1 cellular context compared by ENCODE assay signal in the genomic region with DNA sequence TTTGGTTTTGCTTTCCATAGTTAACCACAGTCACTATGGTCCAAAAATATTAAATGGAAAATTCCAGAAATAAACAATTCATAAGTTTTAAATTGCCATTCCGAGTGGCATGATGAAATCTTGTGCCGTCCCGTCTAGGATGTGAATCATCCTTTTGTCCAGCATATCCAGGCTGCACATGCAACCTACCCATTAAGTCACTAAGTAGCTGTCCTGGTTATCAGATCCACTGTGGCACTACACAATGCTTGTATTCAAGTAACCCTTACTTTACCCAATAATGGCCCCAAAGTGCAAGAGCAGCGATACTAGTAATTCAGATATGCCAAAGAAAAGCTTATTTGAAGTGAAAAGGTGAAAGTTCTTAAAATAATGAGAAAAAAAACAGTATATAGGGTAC.
A peak's percentile ranks its signal among the peaks of the same experiment; 100 is the strongest.
TF ChIP-seq lines count a peak whose summit lies in the region.

No MANE protein-coding gene starts in this region.

TF ChIP-seq in HepG2, 621 proteins besides CTCF, POLR2A, EP300 and RAD21 (continued from another document and continues in another):
- TF ChIP-seq GATAD1 (CRISPR knock-in tag; IDR thresholded peaks at IDR 0.05), result no peak
- TF ChIP-seq, protein P1, sequence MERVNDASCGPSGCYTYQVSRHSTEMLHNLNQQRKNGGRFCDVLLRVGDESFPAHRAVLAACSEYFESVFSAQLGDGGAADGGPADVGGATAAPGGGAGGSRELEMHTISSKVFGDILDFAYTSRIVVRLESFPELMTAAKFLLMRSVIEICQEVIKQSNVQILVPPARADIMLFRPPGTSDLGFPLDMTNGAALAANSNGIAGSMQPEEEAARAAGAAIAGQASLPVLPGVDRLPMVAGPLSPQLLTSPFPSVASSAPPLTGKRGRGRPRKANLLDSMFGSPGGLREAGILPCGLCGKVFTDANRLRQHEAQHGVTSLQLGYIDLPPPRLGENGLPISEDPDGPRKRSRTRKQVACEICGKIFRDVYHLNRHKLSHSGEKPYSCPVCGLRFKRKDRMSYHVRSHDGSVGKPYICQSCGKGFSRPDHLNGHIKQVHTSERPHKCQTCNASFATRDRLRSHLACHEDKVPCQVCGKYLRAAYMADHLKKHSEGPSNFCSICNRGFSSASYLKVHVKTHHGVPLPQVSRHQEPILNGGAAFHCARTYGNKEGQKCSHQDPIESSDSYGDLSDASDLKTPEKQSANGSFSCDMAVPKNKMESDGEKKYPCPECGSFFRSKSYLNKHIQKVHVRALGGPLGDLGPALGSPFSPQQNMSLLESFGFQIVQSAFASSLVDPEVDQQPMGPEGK (CRISPR knock-in tag; IDR thresholded peaks at IDR 0.05), result peak; percentile 26; the same call in 1 of the 2 replicates
- TF ChIP-seq SAP130 (CRISPR knock-in tag; IDR thresholded peaks at IDR 0.05; ENCODE audit: low read depth), result peak; percentile 48; the same call in 1 of the 2 replicates
- TF ChIP-seq, protein P2, sequence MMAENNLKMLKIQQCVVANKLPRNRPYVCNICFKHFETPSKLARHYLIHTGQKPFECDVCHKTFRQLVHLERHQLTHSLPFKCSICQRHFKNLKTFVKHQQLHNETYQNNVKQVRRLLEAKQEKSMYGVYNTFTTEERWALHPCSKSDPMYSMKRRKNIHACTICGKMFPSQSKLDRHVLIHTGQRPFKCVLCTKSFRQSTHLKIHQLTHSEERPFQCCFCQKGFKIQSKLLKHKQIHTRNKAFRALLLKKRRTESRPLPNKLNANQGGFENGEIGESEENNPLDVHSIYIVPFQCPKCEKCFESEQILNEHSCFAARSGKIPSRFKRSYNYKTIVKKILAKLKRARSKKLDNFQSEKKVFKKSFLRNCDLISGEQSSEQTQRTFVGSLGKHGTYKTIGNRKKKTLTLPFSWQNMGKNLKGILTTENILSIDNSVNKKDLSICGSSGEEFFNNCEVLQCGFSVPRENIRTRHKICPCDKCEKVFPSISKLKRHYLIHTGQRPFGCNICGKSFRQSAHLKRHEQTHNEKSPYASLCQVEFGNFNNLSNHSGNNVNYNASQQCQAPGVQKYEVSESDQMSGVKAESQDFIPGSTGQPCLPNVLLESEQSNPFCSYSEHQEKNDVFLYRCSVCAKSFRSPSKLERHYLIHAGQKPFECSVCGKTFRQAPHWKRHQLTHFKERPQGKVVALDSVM (CRISPR knock-in tag; IDR thresholded peaks at IDR 0.05), result no peak
- 0 out of 2 replicates have a peak, but pooled peaks have one; percentile 26 for TF ChIP-seq BCL6 (CRISPR knock-in tag; IDR thresholded peaks at IDR 0.05)
- no peak for TF ChIP-seq XBP1 (CRISPR knock-in tag; IDR thresholded peaks at IDR 0.05)
- no peak for TF ChIP-seq FOXC1 (CRISPR knock-in tag; IDR thresholded peaks at IDR 0.05; ENCODE audit: borderline replicate concordance)
- 0 out of 2 replicates have a peak, but pooled peaks have one; percentile 15 for TF ChIP-seq RCOR2 (CRISPR knock-in tag; IDR thresholded peaks at IDR 0.05)
- TF ChIP-seq ELF4 (CRISPR knock-in tag; IDR thresholded peaks at IDR 0.05; ENCODE audit: borderline replicate concordance), result no peak
- peak; percentile 70 for TF ChIP-seq ZNF629 (CRISPR knock-in tag; conservative IDR thresholded peaks at IDR 0.05)
- TF ChIP-seq BHLHE40 (IDR thresholded peaks at IDR 0.05; ENCODE audit: low read length), result peak; percentile 27; the same call in 1 of the 2 replicates
- TF ChIP-seq, protein P3, sequence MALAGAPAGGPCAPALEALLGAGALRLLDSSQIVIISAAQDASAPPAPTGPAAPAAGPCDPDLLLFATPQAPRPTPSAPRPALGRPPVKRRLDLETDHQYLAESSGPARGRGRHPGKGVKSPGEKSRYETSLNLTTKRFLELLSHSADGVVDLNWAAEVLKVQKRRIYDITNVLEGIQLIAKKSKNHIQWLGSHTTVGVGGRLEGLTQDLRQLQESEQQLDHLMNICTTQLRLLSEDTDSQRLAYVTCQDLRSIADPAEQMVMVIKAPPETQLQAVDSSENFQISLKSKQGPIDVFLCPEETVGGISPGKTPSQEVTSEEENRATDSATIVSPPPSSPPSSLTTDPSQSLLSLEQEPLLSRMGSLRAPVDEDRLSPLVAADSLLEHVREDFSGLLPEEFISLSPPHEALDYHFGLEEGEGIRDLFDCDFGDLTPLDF (CRISPR knock-in tag; IDR thresholded peaks at IDR 0.05), result no peak
- peak; percentile 74 for TF ChIP-seq ZNF652 (CRISPR knock-in tag; IDR thresholded peaks at IDR 0.05; ENCODE audit: borderline replicate concordance, low read depth)
- peak; percentile 39; the same call in 1 of the 2 replicates for TF ChIP-seq HMG20A (CRISPR knock-in tag; IDR thresholded peaks at IDR 0.05; ENCODE audit: borderline replicate concordance)
- TF ChIP-seq, protein P4, sequence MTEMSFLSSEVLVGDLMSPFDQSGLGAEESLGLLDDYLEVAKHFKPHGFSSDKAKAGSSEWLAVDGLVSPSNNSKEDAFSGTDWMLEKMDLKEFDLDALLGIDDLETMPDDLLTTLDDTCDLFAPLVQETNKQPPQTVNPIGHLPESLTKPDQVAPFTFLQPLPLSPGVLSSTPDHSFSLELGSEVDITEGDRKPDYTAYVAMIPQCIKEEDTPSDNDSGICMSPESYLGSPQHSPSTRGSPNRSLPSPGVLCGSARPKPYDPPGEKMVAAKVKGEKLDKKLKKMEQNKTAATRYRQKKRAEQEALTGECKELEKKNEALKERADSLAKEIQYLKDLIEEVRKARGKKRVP (CRISPR knock-in tag; IDR thresholded peaks at IDR 0.05), result peak in 1 of 2 experiments; percentile 92; a peak in 2 of 4 replicates
- no peak for TF ChIP-seq CREB1 (IDR thresholded peaks at IDR 0.05)
- peak; percentile 50; the same call in 1 of the 2 replicates for TF ChIP-seq CREB1 (CRISPR knock-in tag; IDR thresholded peaks at IDR 0.05)
- peak; percentile 64; the same call in 1 of the 2 replicates for TF ChIP-seq TBX2 (CRISPR knock-in tag; IDR thresholded peaks at IDR 0.05; ENCODE audit: borderline replicate concordance)
- TF ChIP-seq, protein P5, sequence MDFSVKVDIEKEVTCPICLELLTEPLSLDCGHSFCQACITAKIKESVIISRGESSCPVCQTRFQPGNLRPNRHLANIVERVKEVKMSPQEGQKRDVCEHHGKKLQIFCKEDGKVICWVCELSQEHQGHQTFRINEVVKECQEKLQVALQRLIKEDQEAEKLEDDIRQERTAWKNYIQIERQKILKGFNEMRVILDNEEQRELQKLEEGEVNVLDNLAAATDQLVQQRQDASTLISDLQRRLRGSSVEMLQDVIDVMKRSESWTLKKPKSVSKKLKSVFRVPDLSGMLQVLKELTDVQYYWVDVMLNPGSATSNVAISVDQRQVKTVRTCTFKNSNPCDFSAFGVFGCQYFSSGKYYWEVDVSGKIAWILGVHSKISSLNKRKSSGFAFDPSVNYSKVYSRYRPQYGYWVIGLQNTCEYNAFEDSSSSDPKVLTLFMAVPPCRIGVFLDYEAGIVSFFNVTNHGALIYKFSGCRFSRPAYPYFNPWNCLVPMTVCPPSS (IDR thresholded peaks at IDR 0.05), result no peak
- no peak for TF ChIP-seq RXRB (CRISPR knock-in tag; IDR thresholded peaks at IDR 0.05; ENCODE audit: borderline replicate concordance)
- TF ChIP-seq CEBPG (CRISPR knock-in tag; IDR thresholded peaks at IDR 0.05), result peak; percentile 84
- TF ChIP-seq, protein P6, sequence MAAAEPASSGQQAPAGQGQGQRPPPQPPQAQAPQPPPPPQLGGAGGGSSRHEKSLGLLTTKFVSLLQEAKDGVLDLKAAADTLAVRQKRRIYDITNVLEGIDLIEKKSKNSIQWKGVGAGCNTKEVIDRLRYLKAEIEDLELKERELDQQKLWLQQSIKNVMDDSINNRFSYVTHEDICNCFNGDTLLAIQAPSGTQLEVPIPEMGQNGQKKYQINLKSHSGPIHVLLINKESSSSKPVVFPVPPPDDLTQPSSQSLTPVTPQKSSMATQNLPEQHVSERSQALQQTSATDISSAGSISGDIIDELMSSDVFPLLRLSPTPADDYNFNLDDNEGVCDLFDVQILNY (CRISPR knock-in tag; conservative IDR thresholded peaks at IDR 0.05), result no peak
- TF ChIP-seq KDM1A (CRISPR knock-in tag; IDR thresholded peaks at IDR 0.05), result peak; percentile 23; the same call in 1 of the 2 replicates
- no peak for TF ChIP-seq SMARCC2 (IDR thresholded peaks at IDR 0.05)
- 0 out of 2 replicates have a peak, but pooled peaks have one; percentile 3 for TF ChIP-seq ZNF3 (CRISPR knock-in tag; IDR thresholded peaks at IDR 0.05)
- TF ChIP-seq, protein P7, sequence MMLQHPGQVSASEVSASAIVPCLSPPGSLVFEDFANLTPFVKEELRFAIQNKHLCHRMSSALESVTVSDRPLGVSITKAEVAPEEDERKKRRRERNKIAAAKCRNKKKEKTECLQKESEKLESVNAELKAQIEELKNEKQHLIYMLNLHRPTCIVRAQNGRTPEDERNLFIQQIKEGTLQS (CRISPR knock-in tag; IDR thresholded peaks at IDR 0.05), result peak; percentile 63
- TF ChIP-seq FOSL1 (CRISPR knock-in tag; IDR thresholded peaks at IDR 0.05; ENCODE audit: borderline replicate concordance), result peak; percentile 50; the same call in 1 of the 2 replicates
- 0 out of 2 replicates have a peak, but pooled peaks have one; percentile 16 for TF ChIP-seq HNF4A (CRISPR knock-in tag; IDR thresholded peaks at IDR 0.05)
- TF ChIP-seq, protein P8, sequence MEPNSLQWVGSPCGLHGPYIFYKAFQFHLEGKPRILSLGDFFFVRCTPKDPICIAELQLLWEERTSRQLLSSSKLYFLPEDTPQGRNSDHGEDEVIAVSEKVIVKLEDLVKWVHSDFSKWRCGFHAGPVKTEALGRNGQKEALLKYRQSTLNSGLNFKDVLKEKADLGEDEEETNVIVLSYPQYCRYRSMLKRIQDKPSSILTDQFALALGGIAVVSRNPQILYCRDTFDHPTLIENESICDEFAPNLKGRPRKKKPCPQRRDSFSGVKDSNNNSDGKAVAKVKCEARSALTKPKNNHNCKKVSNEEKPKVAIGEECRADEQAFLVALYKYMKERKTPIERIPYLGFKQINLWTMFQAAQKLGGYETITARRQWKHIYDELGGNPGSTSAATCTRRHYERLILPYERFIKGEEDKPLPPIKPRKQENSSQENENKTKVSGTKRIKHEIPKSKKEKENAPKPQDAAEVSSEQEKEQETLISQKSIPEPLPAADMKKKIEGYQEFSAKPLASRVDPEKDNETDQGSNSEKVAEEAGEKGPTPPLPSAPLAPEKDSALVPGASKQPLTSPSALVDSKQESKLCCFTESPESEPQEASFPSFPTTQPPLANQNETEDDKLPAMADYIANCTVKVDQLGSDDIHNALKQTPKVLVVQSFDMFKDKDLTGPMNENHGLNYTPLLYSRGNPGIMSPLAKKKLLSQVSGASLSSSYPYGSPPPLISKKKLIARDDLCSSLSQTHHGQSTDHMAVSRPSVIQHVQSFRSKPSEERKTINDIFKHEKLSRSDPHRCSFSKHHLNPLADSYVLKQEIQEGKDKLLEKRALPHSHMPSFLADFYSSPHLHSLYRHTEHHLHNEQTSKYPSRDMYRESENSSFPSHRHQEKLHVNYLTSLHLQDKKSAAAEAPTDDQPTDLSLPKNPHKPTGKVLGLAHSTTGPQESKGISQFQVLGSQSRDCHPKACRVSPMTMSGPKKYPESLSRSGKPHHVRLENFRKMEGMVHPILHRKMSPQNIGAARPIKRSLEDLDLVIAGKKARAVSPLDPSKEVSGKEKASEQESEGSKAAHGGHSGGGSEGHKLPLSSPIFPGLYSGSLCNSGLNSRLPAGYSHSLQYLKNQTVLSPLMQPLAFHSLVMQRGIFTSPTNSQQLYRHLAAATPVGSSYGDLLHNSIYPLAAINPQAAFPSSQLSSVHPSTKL (CRISPR knock-in tag; IDR thresholded peaks at IDR 0.05), result peak; percentile 65
- no peak for TF ChIP-seq GFI1 (CRISPR knock-in tag; IDR thresholded peaks at IDR 0.05; ENCODE audit: borderline replicate concordance)
- no peak for TF ChIP-seq SOX13 (IDR thresholded peaks at IDR 0.05)
- TF ChIP-seq SOX13 (CRISPR knock-in tag; conservative IDR thresholded peaks at IDR 0.05 in 1 of 2, IDR thresholded peaks at IDR 0.05 in 1 of 2), result peak in 1 of 2 experiments; percentile 89; a peak in 2 of 4 replicates
- no peak for TF ChIP-seq ZC3H13 (CRISPR knock-in tag; IDR thresholded peaks at IDR 0.05)
- TF ChIP-seq SOX5 (CRISPR knock-in tag; IDR thresholded peaks at IDR 0.05; ENCODE audit: borderline replicate concordance), result peak; percentile 83; the same call in 1 of the 2 replicates
- peak; percentile 67; the same call in 1 of the 2 replicates for TF ChIP-seq NCOA2 (CRISPR knock-in tag; IDR thresholded peaks at IDR 0.05)
- TF ChIP-seq GATAD2A (CRISPR knock-in tag; IDR thresholded peaks at IDR 0.05), result peak; percentile 81
- TF ChIP-seq, protein P9, sequence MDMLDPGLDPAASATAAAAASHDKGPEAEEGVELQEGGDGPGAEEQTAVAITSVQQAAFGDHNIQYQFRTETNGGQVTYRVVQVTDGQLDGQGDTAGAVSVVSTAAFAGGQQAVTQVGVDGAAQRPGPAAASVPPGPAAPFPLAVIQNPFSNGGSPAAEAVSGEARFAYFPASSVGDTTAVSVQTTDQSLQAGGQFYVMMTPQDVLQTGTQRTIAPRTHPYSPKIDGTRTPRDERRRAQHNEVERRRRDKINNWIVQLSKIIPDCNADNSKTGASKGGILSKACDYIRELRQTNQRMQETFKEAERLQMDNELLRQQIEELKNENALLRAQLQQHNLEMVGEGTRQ (IDR thresholded peaks at IDR 0.05; ENCODE audit: low read depth, low read length), result no peak
- TF ChIP-seq, protein P9 (CRISPR knock-in tag; IDR thresholded peaks at IDR 0.05; ENCODE audit: borderline replicate concordance), result no peak
- no peak for TF ChIP-seq PLRG1 (conservative IDR thresholded peaks at IDR 0.05)
- TF ChIP-seq CEBPB (IDR thresholded peaks at IDR 0.05; ENCODE audit: borderline replicate concordance, low read depth, low read length), result peak; percentile 73; the same call in 1 of the 2 replicates
- TF ChIP-seq ASH2L (IDR thresholded peaks at IDR 0.05; ENCODE audit: insufficient read length, low read depth, low read length), result peak; percentile 23
- TF ChIP-seq, protein P10, sequence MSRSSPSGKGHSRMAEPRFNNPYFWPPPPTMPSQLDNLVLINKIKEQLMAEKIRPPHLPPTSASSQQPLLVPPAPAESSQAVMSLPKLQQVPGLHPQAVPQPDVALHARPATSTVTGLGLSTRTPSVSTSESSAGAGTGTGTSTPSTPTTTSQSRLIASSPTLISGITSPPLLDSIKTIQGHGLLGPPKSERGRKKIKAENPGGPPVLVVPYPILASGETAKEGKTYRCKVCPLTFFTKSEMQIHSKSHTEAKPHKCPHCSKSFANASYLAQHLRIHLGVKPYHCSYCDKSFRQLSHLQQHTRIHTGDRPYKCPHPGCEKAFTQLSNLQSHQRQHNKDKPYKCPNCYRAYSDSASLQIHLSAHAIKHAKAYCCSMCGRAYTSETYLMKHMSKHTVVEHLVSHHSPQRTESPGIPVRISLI (CRISPR knock-in tag; IDR thresholded peaks at IDR 0.05; ENCODE audit: borderline replicate concordance), result 0 out of 2 replicates have a peak, but pooled peaks have one; percentile 13
- TF ChIP-seq ZNF878 (CRISPR knock-in tag; IDR thresholded peaks at IDR 0.05), result no peak
- no peak for TF ChIP-seq TEAD2 (CRISPR knock-in tag; IDR thresholded peaks at IDR 0.05)
- no peak for TF ChIP-seq NKX3-1 (CRISPR knock-in tag; IDR thresholded peaks at IDR 0.05)
- TF ChIP-seq ZNF777 (CRISPR knock-in tag; IDR thresholded peaks at IDR 0.05), result peak; percentile 68
- no peak for TF ChIP-seq NR2F6 (IDR thresholded peaks at IDR 0.05)
- TF ChIP-seq NR2F6 (CRISPR knock-in tag; IDR thresholded peaks at IDR 0.05), result peak; percentile 45; the same call in 1 of the 2 replicates
- TF ChIP-seq ZNF644 (CRISPR knock-in tag; IDR thresholded peaks at IDR 0.05; ENCODE audit: low read depth), result peak; percentile 50; the same call in 1 of the 2 replicates
- 0 out of 2 replicates have a peak, but pooled peaks have one; percentile 22 for TF ChIP-seq ISL2 (CRISPR knock-in tag; IDR thresholded peaks at IDR 0.05)
